23 cellular contexts compared by ENCODE assay signal in the genomic region with DNA sequence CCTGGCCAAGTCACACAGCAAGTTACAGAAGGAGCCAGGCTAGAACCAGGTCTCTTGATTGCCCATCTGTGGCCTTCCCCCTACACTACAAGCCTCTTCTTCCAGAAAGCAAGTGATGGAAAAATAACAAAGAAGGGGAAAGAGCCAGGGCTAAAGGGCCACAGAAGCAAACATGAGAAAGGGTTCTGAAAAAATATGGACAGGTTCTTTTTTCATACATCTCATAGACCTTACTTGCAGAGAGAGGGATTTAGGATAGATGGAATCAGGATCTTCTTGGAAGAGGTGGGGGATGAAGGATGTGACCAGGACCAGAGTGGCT. TPM values are rescaled to one million over a fixed set of nuclear protein-coding genes. Genes with fewer than 3 reads are reported as not detected.
"Had no signal": no experiment of that assay in that cellular context is flagged by ENCODE, and none has a peak within 500 bp of the region (broad histone marks: within the 10 kb centered on the region; RNA-seq: fewer than 3 reads in every experiment).

No MANE protein-coding gene starts in this region.

- H3K9me3 ChIP-seq: adrenal gland, gastroesophageal sphincter, heart left ventricle, left ventricle myocardium inferior, sigmoid colon, thyroid gland had no signal

- ATAC-seq: gastroesophageal sphincter, heart left ventricle had no signal

- H3K9me3 Mint-ChIP-seq: activated CD4-positive, alpha-beta T cell treated with anti-CD3 and anti-CD28 coated beads, Interleukin-2, amount 10 ng/mL, durations not matched to agents 7 days and 5 days; activated naive CD4-positive, alpha-beta T cell treated with anti-CD3 and anti-CD28 coated beads, Interleukin-2, amount 50 U/mL, for 24 hours; nephron; stimulated activated naive B cell treated with anti-CD40 and anti-IgM and Interleukin-4, amounts not matched to agents 10 μg/mL and 1 μg/mL and 100 μg/mL, for 72 hours had no signal

- H3K27ac Mint-ChIP-seq: activated CD4-positive, alpha-beta T cell treated with anti-CD3 and anti-CD28 coated beads, Interleukin-2, amount 10 ng/mL, durations not matched to agents 7 days and 5 days; activated naive CD4-positive, alpha-beta T cell treated with anti-CD3 and anti-CD28 coated beads, Interleukin-2, amount 50 U/mL, for 24 hours; stimulated activated naive B cell treated with anti-CD40 and anti-IgM and Interleukin-4, amounts not matched to agents 10 μg/mL and 1 μg/mL and 100 μg/mL, for 72 hours had no signal

- H3K36me3 Mint-ChIP-seq: activated naive CD4-positive, alpha-beta T cell treated with anti-CD3 and anti-CD28 coated beads, Interleukin-2, amount 50 U/mL, for 24 hours; stimulated activated naive B cell treated with anti-CD40 and anti-IgM and Interleukin-4, amounts not matched to agents 10 μg/mL and 1 μg/mL and 100 μg/mL, for 72 hours had no signal

- H3K4me3 Mint-ChIP-seq: activated CD4-positive, alpha-beta T cell treated with anti-CD3 and anti-CD28 coated beads, Interleukin-2, amount 10 ng/mL, durations not matched to agents 7 days and 5 days; activated naive CD4-positive, alpha-beta T cell treated with anti-CD3 and anti-CD28 coated beads, Interleukin-2, amount 50 U/mL, for 24 hours; nephron; stimulated activated naive B cell treated with anti-CD40 and anti-IgM and Interleukin-4, amounts not matched to agents 10 μg/mL and 1 μg/mL and 100 μg/mL, for 72 hours had no signal

- DNase-seq: activated CD4-positive, alpha-beta T cell treated with anti-CD3 and anti-CD28 coated beads, Interleukin-2, amount 10 ng/mL, durations not matched to agents 7 days and 5 days; activated CD4-positive, CD25-positive, alpha-beta regulatory T cell; activated CD8-positive, alpha-beta memory T cell treated with anti-CD3 and anti-CD28 coated beads for 24 hours; activated CD8-positive, alpha-beta memory T cell treated with anti-CD3 and anti-CD28 coated beads, Interleukin-2, amount 50 U/mL, for 48 hours; activated effector memory CD4-positive, alpha-beta T cell treated with anti-CD3 and anti-CD28 coated beads, Interleukin-2, amount 50 U/mL, for 16 hours; activated T-cell treated with anti-CD3 and anti-CD28 coated beads, Interleukin-2, amount 50 U/mL, for 48 hours; cortex of kidney; midbrain; sigmoid colon; stimulated activated naive B cell treated with anti-CD40 and anti-IgM and Interleukin-4, amounts not matched to agents 10 μg/mL and 1 μg/mL and 100 μg/mL, for 72 hours; T-helper 9 cell had no signal

- H3K27me3 ChIP-seq: adrenal gland, thyroid gland had no signal

- H3K27ac ChIP-seq: adrenal gland, gastroesophageal sphincter, heart left ventricle, left ventricle myocardium inferior, sigmoid colon, thyroid gland had no signal

- H3K36me3 ChIP-seq: adrenal gland, gastroesophageal sphincter, heart left ventricle, left ventricle myocardium inferior, sigmoid colon, thyroid gland had no signal

- H3K4me1 Mint-ChIP-seq: activated CD4-positive, alpha-beta T cell treated with anti-CD3 and anti-CD28 coated beads, Interleukin-2, amount 10 ng/mL, durations not matched to agents 7 days and 5 days; activated naive CD4-positive, alpha-beta T cell treated with anti-CD3 and anti-CD28 coated beads, Interleukin-2, amount 50 U/mL, for 24 hours had no signal

- H3K4me3 ChIP-seq: adrenal gland, gastroesophageal sphincter, heart left ventricle, left ventricle myocardium inferior, sigmoid colon, thyroid gland had no signal

RNA-seq across cellular contexts. Expression of a gene that starts 3.2 kb away (rescaled TPM):
- total RNA-seq: activated CD4-positive, alpha-beta T cell treated with anti-CD3 and anti-CD28 coated beads, Interleukin-2, amount 10 ng/mL, durations not matched to agents 7 days and 5 days; astrocyte; gastroesophageal sphincter; kidney epithelial cell; left ventricle myocardium inferior; mammary epithelial cell; sigmoid colon; subcutaneous adipose tissue; thyroid gland had no signal

RNA-seq across cellular contexts. Expression of a gene that starts 33.9 kb away (rescaled TPM):
- total RNA-seq: bronchial epithelial cell, gastroesophageal sphincter, mammary epithelial cell, subcutaneous adipose tissue had no signal
